ENCODE assay signal across 1 cellular context in genomic region chr4:108650212-108651067, GRCh38.
TF ChIP-seq lines count a peak whose summit lies in the region.

Gene OSTC (plus strand): TSS chr4:108650599. CDS start chr4:108650656, 57 bp downstream.

TF ChIP-seq in HepG2, 621 proteins besides CTCF, POLR2A, EP300 and RAD21 (continued from another document and continues in another):
- peak; percentile 33; the same call in 1 of the 2 replicates for TF ChIP-seq RXRA (CRISPR knock-in tag; IDR thresholded peaks at IDR 0.05)
- TF ChIP-seq PBX2 (CRISPR knock-in tag; IDR thresholded peaks at IDR 0.05), result no peak
- TF ChIP-seq ZNF709 (CRISPR knock-in tag; IDR thresholded peaks at IDR 0.05), result 0 out of 2 replicates have a peak, but pooled peaks have one; percentile 61
- TF ChIP-seq ZBTB7B (CRISPR knock-in tag; IDR thresholded peaks at IDR 0.05), result no peak
- peak; percentile 47; the same call in 1 of the 2 replicates for TF ChIP-seq ATF1 (CRISPR knock-in tag; IDR thresholded peaks at IDR 0.05)
- TF ChIP-seq ZSCAN21 (CRISPR knock-in tag; IDR thresholded peaks at IDR 0.05; ENCODE audit: borderline replicate concordance), result peak; percentile 48; the same call in 1 of the 2 replicates
- TF ChIP-seq MBD4 (IDR thresholded peaks at IDR 0.05; ENCODE audit: borderline replicate concordance, low read length), result no peak
- TF ChIP-seq LCORL (IDR thresholded peaks at IDR 0.05), result no peak
- TF ChIP-seq LCORL (CRISPR knock-in tag; IDR thresholded peaks at IDR 0.05), result peak; percentile 38; the same call in 1 of the 2 replicates
- TF ChIP-seq HOXA3 (CRISPR knock-in tag; IDR thresholded peaks at IDR 0.05), result peak; percentile 76
- peak; percentile 53; the same call in 1 of the 2 replicates for TF ChIP-seq ZNF317 (CRISPR knock-in tag; IDR thresholded peaks at IDR 0.05)
- TF ChIP-seq U2AF1 (optimal IDR thresholded peaks at IDR 0.05; ENCODE audit: low read depth, low read length), result no peak
- 0 out of 2 replicates have a peak, but pooled peaks have one; percentile 45 for TF ChIP-seq KAT7 (CRISPR knock-in tag; IDR thresholded peaks at IDR 0.05; ENCODE audit: borderline replicate concordance)
- no peak for TF ChIP-seq ZHX2 (IDR thresholded peaks at IDR 0.05; ENCODE audit: low read depth)
- no peak; the same call in 1 of the 2 replicates for TF ChIP-seq ZHX2 (CRISPR knock-in tag; IDR thresholded peaks at IDR 0.05; ENCODE audit: borderline replicate concordance)
- peak; percentile 16; the same call in 1 of the 2 replicates for TF ChIP-seq SIN3B (IDR thresholded peaks at IDR 0.05; ENCODE audit: low read length)
- no peak for TF ChIP-seq CSRNP2 (CRISPR knock-in tag; conservative IDR thresholded peaks at IDR 0.05; ENCODE audit: low read depth)
- TF ChIP-seq ZNF33B (CRISPR knock-in tag; IDR thresholded peaks at IDR 0.05), result no peak
- no peak for TF ChIP-seq FOXP1 (IDR thresholded peaks at IDR 0.05)
- no peak for TF ChIP-seq FOXP1 (CRISPR knock-in tag; IDR thresholded peaks at IDR 0.05)
- no peak for TF ChIP-seq ZNF124 (CRISPR knock-in tag; IDR thresholded peaks at IDR 0.05)
- no peak for TF ChIP-seq KLF15 (CRISPR knock-in tag; IDR thresholded peaks at IDR 0.05; ENCODE audit: borderline replicate concordance)
- TF ChIP-seq ZNF816 (CRISPR knock-in tag; IDR thresholded peaks at IDR 0.05; ENCODE audit: borderline replicate concordance), result peak; percentile 78; the same call in 1 of the 2 replicates
- peak; percentile 68 for TF ChIP-seq KDM5A (IDR thresholded peaks at IDR 0.05; ENCODE audit: borderline replicate concordance, low read length)
- no peak for TF ChIP-seq NFE2 (CRISPR knock-in tag; IDR thresholded peaks at IDR 0.05)
- TF ChIP-seq, protein P1, sequence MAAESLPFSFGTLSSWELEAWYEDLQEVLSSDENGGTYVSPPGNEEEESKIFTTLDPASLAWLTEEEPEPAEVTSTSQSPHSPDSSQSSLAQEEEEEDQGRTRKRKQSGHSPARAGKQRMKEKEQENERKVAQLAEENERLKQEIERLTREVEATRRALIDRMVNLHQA (CRISPR knock-in tag; IDR thresholded peaks at IDR 0.05), result no peak
- TF ChIP-seq MEF2D (CRISPR knock-in tag; IDR thresholded peaks at IDR 0.05), result 0 out of 2 replicates have a peak, but pooled peaks have one; percentile 60
- peak; percentile 86 for TF ChIP-seq YEATS4 (CRISPR knock-in tag; IDR thresholded peaks at IDR 0.05; ENCODE audit: borderline replicate concordance)
- no peak for TF ChIP-seq SETDB1 (CRISPR knock-in tag; IDR thresholded peaks at IDR 0.05; ENCODE audit: borderline replicate concordance)
- TF ChIP-seq GFI1 (CRISPR knock-in tag; IDR thresholded peaks at IDR 0.05; ENCODE audit: borderline replicate concordance), result no peak
- TF ChIP-seq SRY (CRISPR knock-in tag; IDR thresholded peaks at IDR 0.05), result no peak
- no peak for TF ChIP-seq SMAD1 (CRISPR knock-in tag; IDR thresholded peaks at IDR 0.05; ENCODE audit: borderline replicate concordance, low read depth)
- no peak for TF ChIP-seq CENPT (CRISPR knock-in tag; IDR thresholded peaks at IDR 0.05; ENCODE audit: low read depth)
- 0 out of 2 replicates have a peak, but pooled peaks have one; percentile 52 for TF ChIP-seq ZNF367 (CRISPR knock-in tag; IDR thresholded peaks at IDR 0.05; ENCODE audit: borderline replicate concordance)
- TF ChIP-seq, protein P2, sequence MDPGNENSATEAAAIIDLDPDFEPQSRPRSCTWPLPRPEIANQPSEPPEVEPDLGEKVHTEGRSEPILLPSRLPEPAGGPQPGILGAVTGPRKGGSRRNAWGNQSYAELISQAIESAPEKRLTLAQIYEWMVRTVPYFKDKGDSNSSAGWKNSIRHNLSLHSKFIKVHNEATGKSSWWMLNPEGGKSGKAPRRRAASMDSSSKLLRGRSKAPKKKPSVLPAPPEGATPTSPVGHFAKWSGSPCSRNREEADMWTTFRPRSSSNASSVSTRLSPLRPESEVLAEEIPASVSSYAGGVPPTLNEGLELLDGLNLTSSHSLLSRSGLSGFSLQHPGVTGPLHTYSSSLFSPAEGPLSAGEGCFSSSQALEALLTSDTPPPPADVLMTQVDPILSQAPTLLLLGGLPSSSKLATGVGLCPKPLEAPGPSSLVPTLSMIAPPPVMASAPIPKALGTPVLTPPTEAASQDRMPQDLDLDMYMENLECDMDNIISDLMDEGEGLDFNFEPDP (CRISPR knock-in tag; conservative IDR thresholded peaks at IDR 0.05), result 0 out of 2 replicates have a peak, but pooled peaks have one; percentile 58
- TF ChIP-seq KLF16 (CRISPR knock-in tag; IDR thresholded peaks at IDR 0.05), result peak in 1 of 2 experiments; percentile 73; a peak in 2 of 4 replicates
- peak; percentile 71; the same call in 1 of the 2 replicates for TF ChIP-seq ZSCAN12 (CRISPR knock-in tag; IDR thresholded peaks at IDR 0.05)
- TF ChIP-seq HDAC6 (IDR thresholded peaks at IDR 0.05; ENCODE audit: low read depth, low read length), result no peak
- TF ChIP-seq GPN1 (CRISPR knock-in tag; IDR thresholded peaks at IDR 0.05; ENCODE audit: borderline replicate concordance), result no peak
- TF ChIP-seq HDAC2 (CRISPR knock-in tag; IDR thresholded peaks at IDR 0.05), result no peak
- no peak for TF ChIP-seq ZNF460 (CRISPR knock-in tag; IDR thresholded peaks at IDR 0.05; ENCODE audit: borderline replicate concordance)
- TF ChIP-seq KAT8 (CRISPR knock-in tag; IDR thresholded peaks at IDR 0.05), result peak; percentile 86
- TF ChIP-seq RBFOX2 (IDR thresholded peaks at IDR 0.05; ENCODE audit: low read depth, low read length), result peak; percentile 84
- TF ChIP-seq ZNF383 (CRISPR knock-in tag; IDR thresholded peaks at IDR 0.05; ENCODE audit: borderline replicate concordance), result no peak
- TF ChIP-seq KLF9 (CRISPR knock-in tag; IDR thresholded peaks at IDR 0.05; ENCODE audit: low read depth), result 0 out of 2 replicates have a peak, but pooled peaks have one; percentile 60
- TF ChIP-seq ZFAT (CRISPR knock-in tag; conservative IDR thresholded peaks at IDR 0.05), result no peak
- TF ChIP-seq FUBP1 (CRISPR knock-in tag; IDR thresholded peaks at IDR 0.05; ENCODE audit: borderline replicate concordance), result no peak
- TF ChIP-seq MXD3 (CRISPR knock-in tag; IDR thresholded peaks at IDR 0.05), result peak; percentile 75
- TF ChIP-seq KDM2A (CRISPR knock-in tag; IDR thresholded peaks at IDR 0.05; ENCODE audit: borderline replicate concordance, low read depth), result peak; percentile 81
- peak; percentile 78 for TF ChIP-seq YY1 (IDR thresholded peaks at IDR 0.05; ENCODE audit: insufficient read depth, insufficient replicate concordance, low read depth, low read length)
- TF ChIP-seq ZNF225 (CRISPR knock-in tag; IDR thresholded peaks at IDR 0.05), result no peak
- no peak for TF ChIP-seq ZNF749 (CRISPR knock-in tag; IDR thresholded peaks at IDR 0.05; ENCODE audit: borderline replicate concordance)
- peak; percentile 70; the same call in 1 of the 2 replicates for TF ChIP-seq ZIK1 (CRISPR knock-in tag; IDR thresholded peaks at IDR 0.05; ENCODE audit: borderline replicate concordance, low read depth)
- no peak for TF ChIP-seq MTF1 (CRISPR knock-in tag; IDR thresholded peaks at IDR 0.05)
- no peak for TF ChIP-seq TCF12 (IDR thresholded peaks at IDR 0.05)
- TF ChIP-seq TCF12 (CRISPR knock-in tag; IDR thresholded peaks at IDR 0.05), result no peak
- no peak for TF ChIP-seq ZNF761 (CRISPR knock-in tag; conservative IDR thresholded peaks at IDR 0.05)
- no peak; the same call in 1 of the 2 replicates for TF ChIP-seq GATAD2A (CRISPR knock-in tag; IDR thresholded peaks at IDR 0.05)
- TF ChIP-seq HOXA9 (CRISPR knock-in tag; IDR thresholded peaks at IDR 0.05; ENCODE audit: borderline replicate concordance), result no peak
- TF ChIP-seq, protein P3, sequence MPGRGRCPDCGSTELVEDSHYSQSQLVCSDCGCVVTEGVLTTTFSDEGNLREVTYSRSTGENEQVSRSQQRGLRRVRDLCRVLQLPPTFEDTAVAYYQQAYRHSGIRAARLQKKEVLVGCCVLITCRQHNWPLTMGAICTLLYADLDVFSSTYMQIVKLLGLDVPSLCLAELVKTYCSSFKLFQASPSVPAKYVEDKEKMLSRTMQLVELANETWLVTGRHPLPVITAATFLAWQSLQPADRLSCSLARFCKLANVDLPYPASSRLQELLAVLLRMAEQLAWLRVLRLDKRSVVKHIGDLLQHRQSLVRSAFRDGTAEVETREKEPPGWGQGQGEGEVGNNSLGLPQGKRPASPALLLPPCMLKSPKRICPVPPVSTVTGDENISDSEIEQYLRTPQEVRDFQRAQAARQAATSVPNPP (CRISPR knock-in tag; IDR thresholded peaks at IDR 0.05), result peak; percentile 46; the same call in 1 of the 2 replicates
- TF ChIP-seq, protein P4, sequence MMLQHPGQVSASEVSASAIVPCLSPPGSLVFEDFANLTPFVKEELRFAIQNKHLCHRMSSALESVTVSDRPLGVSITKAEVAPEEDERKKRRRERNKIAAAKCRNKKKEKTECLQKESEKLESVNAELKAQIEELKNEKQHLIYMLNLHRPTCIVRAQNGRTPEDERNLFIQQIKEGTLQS (CRISPR knock-in tag; IDR thresholded peaks at IDR 0.05), result peak; percentile 18; the same call in 1 of the 2 replicates
